Comparison of ENCODE assay signal across 25 cellular contexts in genomic region chr12:57194253-57194652, GRCh38. TPM values are rescaled to one million over a fixed set of nuclear protein-coding genes. Genes with fewer than 3 reads are reported as not detected.
"Had no signal": no experiment of that assay in that cellular context is flagged by ENCODE, and none has a peak within 500 bp of the region (broad histone marks: within the 10 kb centered on the region; RNA-seq: fewer than 3 reads in every experiment).

No MANE protein-coding gene starts in this region.

- FAIRE-seq: islet of Langerhans had no signal

- H3K4me3 Mint-ChIP-seq: effector memory CD8-positive, alpha-beta T cell; naive thymus-derived CD8-positive, alpha-beta T cell; stimulated activated naive B cell treated with anti-CD40 and anti-IgM and Interleukin-4, amounts not matched to agents 10 μg/mL and 1 μg/mL and 100 μg/mL, for 72 hours; stimulated activated naive CD8-positive, alpha-beta T cell treated with anti-CD3 and anti-CD28 coated beads, Interleukin-15, amount 100 ng/mL, for 72 hours had no signal

- DNase-seq: effector memory CD8-positive, alpha-beta T cell; gastrocnemius medialis; kidney glomerular epithelial cell; mucosa of descending colon; naive thymus-derived CD8-positive, alpha-beta T cell; ovary; sigmoid colon; stimulated activated CD4-positive, alpha-beta T cell treated with anti-CD3 and anti-CD28 coated beads, Interleukin-2, amount 100 ng/mL, for 24 hours; stimulated activated CD4-positive, alpha-beta T cell treated with anti-CD3 and anti-CD28 coated beads, Interleukin-4, amount 100 ng/mL, for 4 hours; stimulated activated naive B cell treated with anti-CD40 and anti-IgM and Interleukin-4, amounts not matched to agents 10 μg/mL and 1 μg/mL and 100 μg/mL, for 72 hours; stimulated activated naive CD8-positive, alpha-beta T cell treated with anti-CD3 and anti-CD28 coated beads, Interleukin-15, amount 100 ng/mL, for 72 hours; testis; upper lobe of right lung had no signal

- ATAC-seq: effector memory CD8-positive, alpha-beta T cell; gastrocnemius medialis; heart right ventricle; mucosa of descending colon; naive thymus-derived CD8-positive, alpha-beta T cell; stimulated activated naive B cell treated with anti-CD40 and anti-IgM and Interleukin-4, amounts not matched to agents 10 μg/mL and 1 μg/mL and 100 μg/mL, for 72 hours; stimulated activated naive CD8-positive, alpha-beta T cell treated with anti-CD3 and anti-CD28 coated beads, Interleukin-15, amount 100 ng/mL, for 72 hours; upper lobe of right lung had no signal

- H3K27me3 Mint-ChIP-seq: naive thymus-derived CD8-positive, alpha-beta T cell; stimulated activated naive CD8-positive, alpha-beta T cell treated with anti-CD3 and anti-CD28 coated beads, Interleukin-15, amount 100 ng/mL, for 72 hours had no signal

- H3K27ac ChIP-seq: epithelial cell of prostate, esophagus muscularis mucosa, gastrocnemius medialis, heart right ventricle, ovary, right atrium auricular region, sigmoid colon, skin epidermis, testis, tibial nerve, upper lobe of right lung had no signal

- H3K4me1 ChIP-seq: gastrocnemius medialis, testis, tibial nerve, upper lobe of right lung had no signal

- H3K27me3 ChIP-seq: esophagus muscularis mucosa, gastrocnemius medialis, heart right ventricle, ovary, right atrium auricular region, sigmoid colon, testis, tibial nerve, upper lobe of right lung had no signal

- H3K36me3 Mint-ChIP-seq: stimulated activated naive B cell treated with anti-CD40 and anti-IgM and Interleukin-4, amounts not matched to agents 10 μg/mL and 1 μg/mL and 100 μg/mL, for 72 hours had no signal

- H3K27ac Mint-ChIP-seq: effector memory CD8-positive, alpha-beta T cell had no signal

- H3K9me3 Mint-ChIP-seq: effector memory CD8-positive, alpha-beta T cell; naive thymus-derived CD8-positive, alpha-beta T cell; stimulated activated naive B cell treated with anti-CD40 and anti-IgM and Interleukin-4, amounts not matched to agents 10 μg/mL and 1 μg/mL and 100 μg/mL, for 72 hours; stimulated activated naive CD8-positive, alpha-beta T cell treated with anti-CD3 and anti-CD28 coated beads, Interleukin-15, amount 100 ng/mL, for 72 hours had no signal

- H3K4me1 Mint-ChIP-seq: naive thymus-derived CD8-positive, alpha-beta T cell; stimulated activated naive B cell treated with anti-CD40 and anti-IgM and Interleukin-4, amounts not matched to agents 10 μg/mL and 1 μg/mL and 100 μg/mL, for 72 hours; stimulated activated naive CD8-positive, alpha-beta T cell treated with anti-CD3 and anti-CD28 coated beads, Interleukin-15, amount 100 ng/mL, for 72 hours had no signal

- H3K4me3 ChIP-seq: esophagus muscularis mucosa, gastrocnemius medialis, heart right ventricle, mucosa of descending colon, ovary, right atrium auricular region, sigmoid colon, skin epidermis, testis, tibial nerve, upper lobe of right lung had no signal

RNA-seq across cellular contexts. Expression of gene NXPH4, which starts 22.3 kb away (rescaled TPM):
- total RNA-seq: esophagus muscularis mucosa, gastrocnemius medialis, sigmoid colon, subcutaneous adipose tissue, upper lobe of right lung had no signal
- polyA plus RNA-seq: naive thymus-derived CD8-positive, alpha-beta T cell had no signal

RNA-seq across cellular contexts. Expression of gene LRP1-AS, which starts 46.8 kb away (rescaled TPM):
- total RNA-seq: esophagus muscularis mucosa; fibroblast of villous mesenchyme; gastrocnemius medialis; heart right ventricle; lower leg skin; mucosa of descending colon; naive thymus-derived CD8-positive, alpha-beta T cell; ovary; posterior vena cava; right atrium auricular region; sigmoid colon; subcutaneous adipose tissue; testis; tibial nerve; upper lobe of right lung had no signal
- polyA plus RNA-seq: heart right ventricle; naive thymus-derived CD8-positive, alpha-beta T cell; neural cell; ovary; sigmoid colon had no signal

RNA-seq across cellular contexts. Expression of gene STAC3, which starts 56.7 kb away (rescaled TPM):
- polyA plus RNA-seq: naive thymus-derived CD8-positive, alpha-beta T cell had no signal
